In genomic region chr1:25523512-25523911, GRCh38 we compare ENCODE assay signal across 1 cellular context.
TF ChIP-seq lines count a peak whose summit lies in the region.

No MANE protein-coding gene starts in this region.

TF ChIP-seq in GM12878, 131 proteins besides CTCF, POLR2A, EP300 and RAD21 (continued from another document):
- TF ChIP-seq BCLAF1 (IDR thresholded peaks at IDR 0.05): no peak
